In the genomic region with DNA sequence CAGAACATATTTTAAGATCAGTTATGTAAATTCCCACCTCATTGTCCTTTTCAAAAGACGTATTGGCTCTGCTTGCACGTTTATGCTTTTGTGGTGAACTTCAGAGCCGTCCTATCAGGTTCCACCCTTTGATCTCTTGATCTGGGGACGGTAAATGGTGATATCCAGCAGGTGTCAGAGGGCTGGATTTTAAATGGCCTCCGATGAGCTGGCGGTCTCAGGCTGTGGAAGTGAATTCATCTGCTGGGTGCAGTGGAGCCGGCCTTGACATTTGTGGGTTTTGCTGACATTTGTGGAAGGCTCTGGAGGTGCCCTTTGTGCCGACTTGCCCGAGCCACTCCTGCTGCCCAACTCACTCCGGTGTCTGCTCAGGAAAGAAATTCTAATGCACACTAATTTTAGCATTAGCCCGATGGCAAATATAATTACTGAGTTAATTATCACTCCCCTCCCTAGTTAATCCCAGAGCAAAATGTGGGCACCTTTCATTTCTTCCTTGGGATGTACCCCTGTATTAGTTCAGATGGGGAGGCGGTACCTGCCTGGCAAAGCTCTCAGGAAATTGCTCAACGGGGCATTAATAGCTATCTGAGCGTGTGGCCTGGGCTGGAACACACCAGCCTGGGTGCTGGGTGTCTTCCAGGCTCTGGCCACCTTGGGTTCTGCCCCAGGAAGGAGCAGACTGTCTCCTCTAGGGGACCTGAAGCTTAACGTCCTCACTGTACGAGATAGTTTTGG, we compare ENCODE assay signal across 17 cellular contexts. TPM values are rescaled to one million over a fixed set of nuclear protein-coding genes. Genes with fewer than 3 reads are reported as not detected.
A peak's percentile ranks its signal among the peaks of the same experiment; 100 is the strongest.
DNase-seq lines count a peak whose midpoint lies in the region; ATAC-seq and TF ChIP-seq lines count a peak whose summit lies in the region.
"Had no signal": no experiment of that assay in that cellular context is flagged by ENCODE, and none has a peak within 500 bp of the region (broad histone marks: within the 10 kb centered on the region; RNA-seq: fewer than 3 reads in every experiment).

No MANE protein-coding gene starts in this region.

- no peak for ATAC-seq in body of pancreas
- ATAC-seq in HG03521 (IDR thresholded peaks at IDR 0.05; ENCODE audit: unreplicated experiment): no peak
- ATAC-seq: stimulated activated naive B cell treated with anti-CD40 and anti-IgM and Interleukin-4, amounts not matched to agents 10 μg/mL and 1 μg/mL and 100 μg/mL, for 72 hours had no signal

- TF ChIP-seq CTCF in body of pancreas (IDR thresholded peaks at IDR 0.05) (no peak), left ventricle myocardium inferior (IDR thresholded peaks at IDR 0.05; ENCODE audit: borderline replicate concordance) (no peak), sigmoid colon (IDR thresholded peaks at IDR 0.05) (no peak)

- DNase-seq in HT-29 (ENCODE audit: low spot score) (peak; percentile 65), body of pancreas (peak in 3 of 4 donors; percentile 30 to 58 (median 56)), left ventricle myocardium inferior (no peak), sigmoid colon (no peak), mesenteric fat pad (ENCODE audit: low spot score) (no peak), NCI-H128 (lab: John Stamatoyannopoulos, UW; ENCODE audit: unreplicated experiment) (no peak), NCI-H2227 (lab: John Stamatoyannopoulos, UW; ENCODE audit: unreplicated experiment) (no peak)
- DNase-seq: activated CD4-positive, alpha-beta memory T cell treated with anti-CD3 and anti-CD28 coated beads for 36 hours; activated naive CD4-positive, alpha-beta T cell treated with anti-CD3 and anti-CD28 coated beads, Interleukin-2, amount 10 ng/mL, durations not matched to agents 7 days and 5 days; CD4-positive, CD25-positive, alpha-beta regulatory T cell; DMS79; NCI-H187 treated with DMSO at 0.1 percent for 48 hours; NCI-H446; nephron progenitor cell; SHP77 treated with DMSO at 0.1 percent for 48 hours; stimulated activated naive B cell treated with anti-CD40 and anti-IgM and Interleukin-4, amounts not matched to agents 10 μg/mL and 1 μg/mL and 100 μg/mL, for 72 hours had no signal

- intact Hi-C loops in body of pancreas (cut with DNase I) (no loop called here), left ventricle myocardium inferior (cut with micrococcal nuclease) (no loop called here), sigmoid colon (cut with DNase I) (no loop called here)

- no peak for TF ChIP-seq EP300 in sigmoid colon (IDR thresholded peaks at IDR 0.05)

- H3K27me3 ChIP-seq in body of pancreas (no peaks in the 10 kb centered on the region), left ventricle myocardium inferior (ENCODE audit: low read depth) (no peaks in the 10 kb centered on the region), sigmoid colon (no peaks in the 10 kb centered on the region)

- TF ChIP-seq POLR2A in body of pancreas (IDR thresholded peaks at IDR 0.05): no peak
- no peak for TF ChIP-seq POLR2A in sigmoid colon (IDR thresholded peaks at IDR 0.05)

- no peak overlapping the region for H3K4me3 ChIP-seq in body of pancreas
- H3K4me3 ChIP-seq in left ventricle myocardium inferior: no peak overlapping the region
- no peak overlapping the region for H3K4me3 ChIP-seq in sigmoid colon

- no peaks in the 10 kb centered on the region for H3K9me3 ChIP-seq in body of pancreas
- no peaks in the 10 kb centered on the region for H3K9me3 ChIP-seq in left ventricle myocardium inferior (replicated peaks)
- H3K9me3 ChIP-seq in sigmoid colon: no peaks in the 10 kb centered on the region

- H3K27ac ChIP-seq in body of pancreas: peak overlapping the region in 1 of 4 donors; percentile 18
- peak overlapping the region; percentile 74 for H3K27ac ChIP-seq in left ventricle myocardium inferior (replicated peaks)
- peak overlapping the region in 3 of 4 donors; percentile 41 to 57 (median 50) for H3K27ac ChIP-seq in sigmoid colon

- H3K4me1 ChIP-seq in body of pancreas: peaks cover 59% of the 10 kb centered on the region
- H3K4me1 ChIP-seq in left ventricle myocardium inferior: peaks cover 77% of the 10 kb centered on the region
- peaks cover 0 to 68% (median 67%) of the 10 kb centered on the region in 4 donors for H3K4me1 ChIP-seq in sigmoid colon

- H3K36me3 ChIP-seq in body of pancreas (replicated peaks in 1 of 2; ENCODE audit: insufficient read depth in 1 of 2, low read depth in 2 of 2): no peaks in the 10 kb centered on the region
- no peaks in the 10 kb centered on the region for H3K36me3 ChIP-seq in left ventricle myocardium inferior
- no peaks in the 10 kb centered on the region for H3K36me3 ChIP-seq in sigmoid colon

- 53 to 60% methylated on average over 12 to 15 of the region's 16 CpGs for WGBS in body of pancreas, 2 donors
- 51 to 82% methylated on average over 16 of the region's 16 CpGs for WGBS in sigmoid colon, 2 donors

RNA-seq across cellular contexts. Expression of a gene that starts 9.1 kb away (rescaled TPM):
- 165 and 199 TPM in 2 replicates for total RNA-seq in HT-29 (2014; rRNA removed; shearing (Covaris generic))
- total RNA-seq in body of pancreas (10 to 100 TPM; 43.3 to 63.6 TPM), left ventricle myocardium inferior (54.7 TPM), sigmoid colon (10 to 100 TPM; 18.3 to 43.8 (median 29.2) TPM), mesenteric fat pad (59.9 TPM)
- 10 to 100 TPM; 18.0 to 63.1 (median 20.4) TPM for polyA plus RNA-seq in sigmoid colon

RNA-seq across cellular contexts. Expression of a gene that starts 49.7 kb away (rescaled TPM):
- total RNA-seq in HT-29 (2014; rRNA removed; shearing (Covaris generic)): 38.8 and 42.3 TPM in 2 replicates
- total RNA-seq in body of pancreas: 10 to 100 TPM in 1 of 2 donors, 1 to 10 TPM in 1; 8.2 to 14.3 TPM
- total RNA-seq in left ventricle myocardium inferior: 28.6 TPM
- 10 to 100 TPM; 13.7 to 25.4 (median 21.9) TPM for total RNA-seq in sigmoid colon
- 10 to 100 TPM; 37.8 to 70.3 (median 40.6) TPM for polyA plus RNA-seq in sigmoid colon
- 50.9 TPM for total RNA-seq in mesenteric fat pad

Comparison
In these comparisons a context has a peak if more than half of its experiments do, and no peak if none do; other contexts are left out.
1. DNase-seq: peak in HT-29 (single experiment) and body of pancreas (3 of 4); none in left ventricle myocardium inferior (single experiment), sigmoid colon (single experiment), mesenteric fat pad (single experiment), NCI-H128 (single experiment) and NCI-H2227 (single experiment).